ENCODE assay signal across 15 cellular contexts in the genomic region with DNA sequence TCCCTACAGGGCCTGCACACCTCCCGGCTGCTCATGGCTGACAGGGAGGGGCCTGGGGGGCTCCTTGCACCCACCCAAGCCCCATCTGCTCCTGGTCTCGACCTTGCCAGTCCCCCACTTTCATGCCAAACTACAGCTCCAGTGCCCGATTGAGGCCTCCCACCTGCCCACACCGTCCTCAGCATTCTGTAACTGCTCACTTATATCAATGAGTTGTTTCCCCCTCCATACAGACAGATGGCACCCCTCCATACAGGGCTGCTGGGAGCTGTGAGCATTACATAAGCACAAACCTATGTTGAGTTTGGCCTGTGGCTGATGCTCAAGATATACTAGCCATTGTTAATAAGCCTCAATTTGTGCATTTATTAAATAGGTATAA. TPM values are rescaled to one million over a fixed set of nuclear protein-coding genes. Genes with fewer than 3 reads are reported as not detected.
DNase-seq lines count a peak whose midpoint lies in the region; ATAC-seq and TF ChIP-seq lines count a peak whose summit lies in the region.
"Had no signal": no experiment of that assay in that cellular context is flagged by ENCODE, and none has a peak within 500 bp of the region (broad histone marks: within the 10 kb centered on the region; RNA-seq: fewer than 3 reads in every experiment).

No MANE protein-coding gene starts in this region.

- no peaks in the 10 kb centered on the region for H3K36me3 Mint-ChIP-seq in brain
- H3K36me3 Mint-ChIP-seq: IgD-negative memory B cell had no signal

- H3K4me1 Mint-ChIP-seq in brain, result peaks cover 56% of the 10 kb centered on the region

- peak overlapping the region in 4 of 5 experiments; percentile 45 to 94 (median 92) for H3K27ac Mint-ChIP-seq in brain
- H3K27ac Mint-ChIP-seq: IgD-negative memory B cell had no signal

- no peak for TF ChIP-seq CTCF in brain (conservative IDR thresholded peaks at IDR 0.05)

- DNase-seq in NCI-H1092 treated with DMSO at 0.1 percent for 48 hours (lab: John Stamatoyannopoulos, UW) (peak; percentile 38), NCI-H1092 (lab: John Stamatoyannopoulos, UW) (no peak), NCI-H2227 (lab: John Stamatoyannopoulos, UW; ENCODE audit: unreplicated experiment) (peak; percentile 31), retina (peak; percentile 67), UCSD-AML1 (lab: John Stamatoyannopoulos, UW; ENCODE audit: unreplicated experiment) (no peak)
- no peak for DNase-seq in stimulated activated CD4-positive, alpha-beta T cell treated with anti-CD3 and anti-CD28 coated beads, Interleukin-2, amount 100 ng/mL, for 48 hours
- DNase-seq: CD8-positive, alpha-beta memory T cell; NCI-H187; NCI-H226; NCI-H748 treated with DMSO at 0.1 percent for 48 hours; SHP77 treated with DMSO at 0.1 percent for 48 hours; T-helper 2 cell had no signal

- H3K27me3 Mint-ChIP-seq in brain, result peaks cover 10% of the 10 kb centered on the region
- H3K27me3 Mint-ChIP-seq: IgD-negative memory B cell had no signal

- ATAC-seq in HG02610 (IDR thresholded peaks at IDR 0.05; ENCODE audit: unreplicated experiment), result no peak

- no peak overlapping the region for H3K4me3 Mint-ChIP-seq in brain
- H3K4me3 Mint-ChIP-seq: CD8-positive, alpha-beta memory T cell; IgD-negative memory B cell had no signal

- H3K9me3 Mint-ChIP-seq in brain, result peaks cover 0 to 4% (median 0%) of the 10 kb centered on the region in 5 experiments
- H3K9me3 Mint-ChIP-seq: CD8-positive, alpha-beta memory T cell; IgD-negative memory B cell had no signal

RNA-seq across cellular contexts. Expression of a gene that starts 11.4 kb away (rescaled TPM):
- polyA plus RNA-seq in brain (ENCODE audit: insufficient read depth, low read depth, low replicate concordance), result 22.1 TPM

Comparison
In these comparisons a context has a peak if more than half of its experiments do, and no peak if none do; other contexts are left out.
1. DNase-seq: peak in NCI-H1092 treated with DMSO at 0.1 percent for 48 hours (single experiment), NCI-H2227 (single experiment) and retina (single experiment); none in NCI-H1092 (single experiment), stimulated activated CD4-positive, alpha-beta T cell treated with anti-CD3 and anti-CD28 coated beads, Interleukin-2, amount 100 ng/mL, for 48 hours (0 of 2) and UCSD-AML1 (single experiment).